ENCODE assay signal across 12 cellular contexts in genomic region chr6:160398674-160399271, GRCh38. TPM values are rescaled to one million over a fixed set of nuclear protein-coding genes. Genes with fewer than 3 reads are reported as not detected.
DNase-seq lines count a peak whose midpoint lies in the region; ATAC-seq, FAIRE-seq and TF ChIP-seq lines count a peak whose summit lies in the region.
"Had no signal": no experiment of that assay in that cellular context is flagged by ENCODE, and none has a peak within 500 bp of the region (broad histone marks: within the 10 kb centered on the region; RNA-seq: fewer than 3 reads in every experiment).

No MANE protein-coding gene starts in this region.

- no peak for TF ChIP-seq CTCF in fibroblast of pulmonary artery (IDR thresholded peaks at IDR 0.05; ENCODE audit: low read length, missing control alignments)

- no peak overlapping the region for H3K4me3 ChIP-seq in fibroblast of pulmonary artery (replicated peaks; ENCODE audit: low read depth, low read length)

- FAIRE-seq in frontal cortex (lab: Jason Lieb, UNC) = no peak

- ATAC-seq in GM18511 (IDR thresholded peaks at IDR 0.05; ENCODE audit: unreplicated experiment) (peak; percentile 94), GM21529 (IDR thresholded peaks at IDR 0.05; ENCODE audit: unreplicated experiment) (peak; percentile 98), HG03439 (IDR thresholded peaks at IDR 0.05; ENCODE audit: unreplicated experiment) (peak; percentile 94)
- no peak for ATAC-seq in activated T-cell treated with anti-CD3 and anti-CD28 coated beads, Interleukin-2, amount 50 U/mL, for 4 hours

- peaks cover under 1% of the 10 kb centered on the region for H3K9me3 Mint-ChIP-seq in activated T-cell treated with anti-CD3 and anti-CD28 coated beads, Interleukin-2, amount 50 U/mL, for 4 hours

- DNase-seq in fibroblast of pulmonary artery (ENCODE audit: low read depth) = peak; percentile 66
- no peak for DNase-seq in activated gamma-delta T cell treated with Interleukin-2 at 50 U/mL for 16 hours
- DNase-seq in effector CD8-positive, alpha-beta T cell (lab: John Stamatoyannopoulos, UW) = no peak
- no peak for DNase-seq in activated T-cell treated with anti-CD3 and anti-CD28 coated beads, Interleukin-2, amount 50 U/mL, for 4 hours
- no peak for DNase-seq in frontal cortex (ENCODE audit: low spot score in 2 of 2)
- DNase-seq: activated CD4-positive, alpha-beta T cell treated with anti-CD3 and anti-CD28 coated beads for 48 hours; NCI-H1694; stimulated activated naive B cell treated with anti-CD40 and anti-IgM and Interleukin-4, amounts not matched to agents 10 μg/mL and 1 μg/mL and 100 μg/mL, for 72 hours had no signal

- peaks cover 12% of the 10 kb centered on the region for H3K4me1 Mint-ChIP-seq in activated T-cell treated with anti-CD3 and anti-CD28 coated beads, Interleukin-2, amount 50 U/mL, for 4 hours (ENCODE audit: low read depth)

- no peak overlapping the region for H3K4me3 Mint-ChIP-seq in activated T-cell treated with anti-CD3 and anti-CD28 coated beads, Interleukin-2, amount 50 U/mL, for 4 hours
- H3K4me3 Mint-ChIP-seq: stimulated activated naive B cell treated with anti-CD40 and anti-IgM and Interleukin-4, amounts not matched to agents 10 μg/mL and 1 μg/mL and 100 μg/mL, for 72 hours had no signal

- peaks cover 3% of the 10 kb centered on the region for H3K27me3 Mint-ChIP-seq in activated T-cell treated with anti-CD3 and anti-CD28 coated beads, Interleukin-2, amount 50 U/mL, for 4 hours (ENCODE audit: low read depth)

- peaks cover 2% of the 10 kb centered on the region for H3K36me3 Mint-ChIP-seq in activated T-cell treated with anti-CD3 and anti-CD28 coated beads, Interleukin-2, amount 50 U/mL, for 4 hours (ENCODE audit: insufficient read depth)
- H3K36me3 Mint-ChIP-seq: stimulated activated naive B cell treated with anti-CD40 and anti-IgM and Interleukin-4, amounts not matched to agents 10 μg/mL and 1 μg/mL and 100 μg/mL, for 72 hours had no signal

RNA-seq across cellular contexts. Expression of gene SLC22A3, which starts 50.6 kb away (rescaled TPM):
- total RNA-seq in activated T-cell treated with anti-CD3 and anti-CD28 coated beads, Interleukin-2, amount 50 U/mL, for 4 hours = under 1 TPM in 2 of 3 donors, not detected in 1; 0.11 to 0.13 TPM
- total RNA-seq in frontal cortex = 3.3 TPM
- total RNA-seq: osteocyte had no signal

Comparison
In these comparisons a context has a peak if more than half of its experiments do, and no peak if none do; other contexts are left out.
1. ATAC-seq: peak in GM18511 (single experiment), GM21529 (single experiment) and HG03439 (single experiment); none in activated T-cell treated with anti-CD3 and anti-CD28 coated beads, Interleukin-2, amount 50 U/mL, for 4 hours (0 of 2).